Comparison of ENCODE assay signal across 16 cellular contexts in the genomic region with DNA sequence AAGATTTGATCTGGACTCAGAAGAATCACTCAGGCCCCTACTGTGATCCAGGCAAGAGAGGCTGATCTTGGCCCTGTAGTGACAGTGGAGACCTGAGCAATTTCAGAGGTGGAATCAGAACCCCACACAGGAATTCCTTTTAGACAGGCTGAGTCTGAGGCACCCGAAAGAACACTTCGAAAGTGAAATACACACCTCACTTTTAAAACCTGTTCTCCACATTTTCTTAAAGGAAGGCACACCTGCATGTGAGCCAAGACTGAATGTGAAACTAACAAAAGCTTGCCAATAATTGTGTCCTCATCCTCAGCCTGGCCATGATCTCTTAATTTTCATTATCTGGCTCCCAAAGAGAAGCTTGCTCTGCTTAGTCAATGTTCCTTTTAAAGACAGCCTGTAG. TPM values are rescaled to one million over a fixed set of nuclear protein-coding genes. Genes with fewer than 3 reads are reported as not detected.
DNase-seq lines count a peak whose midpoint lies in the region; ATAC-seq, FAIRE-seq and TF ChIP-seq lines count a peak whose summit lies in the region.
"Had no signal": no experiment of that assay in that cellular context is flagged by ENCODE, and none has a peak within 500 bp of the region (broad histone marks: within the 10 kb centered on the region; RNA-seq: fewer than 3 reads in every experiment).

No MANE protein-coding gene starts in this region.

- H3K4me1 ChIP-seq in CD4-positive, alpha-beta memory T cell (ENCODE audit: insufficient read depth, low read length), result peaks cover 36% of the 10 kb centered on the region
- H3K4me1 ChIP-seq in MM.1S (ENCODE audit: low read length) (peaks cover 42% of the 10 kb centered on the region), colonic mucosa (no peaks in the 10 kb centered on the region), HAP-1 (peaks cover 5% of the 10 kb centered on the region; the same call in 1 of the 2 replicates), Caco-2 (peaks cover 8% of the 10 kb centered on the region; the same call in 1 of the 2 replicates)

- H3K36me3 Mint-ChIP-seq in CD4-positive, alpha-beta memory T cell, result no peaks in the 10 kb centered on the region
- no peaks in the 10 kb centered on the region for H3K36me3 Mint-ChIP-seq in Caco-2 (ENCODE audit: insufficient read depth, unreplicated experiment)
- H3K36me3 Mint-ChIP-seq: naive thymus-derived CD8-positive, alpha-beta T cell had no signal

- H3K4me3 ChIP-seq in CD4-positive, alpha-beta memory T cell (ENCODE audit: low read length in 2 of 2), result no peak overlapping the region
- no peak overlapping the region for H3K4me3 ChIP-seq in MM.1S (ENCODE audit: low read length)
- no peak overlapping the region for H3K4me3 ChIP-seq in colonic mucosa
- no peak overlapping the region for H3K4me3 ChIP-seq in HAP-1
- H3K4me3 ChIP-seq in Caco-2 (ENCODE audit: low read depth, low read length), result no peak overlapping the region
- H3K4me3 ChIP-seq: esophagus muscularis mucosa had no signal

- H3K4me1 Mint-ChIP-seq in CD4-positive, alpha-beta memory T cell, result peaks cover 25 to 54% (median 32%) of the 10 kb centered on the region in 4 donors
- peaks cover 7% of the 10 kb centered on the region for H3K4me1 Mint-ChIP-seq in Caco-2 (ENCODE audit: low read depth, unreplicated experiment)

- CTCF ChIA-PET in CD4-positive, alpha-beta memory T cell (lab: Charles Lee; ENCODE audit: partially characterized antibody), result interaction anchor here (4.4 kb wide), 1 partner anchor 29 kb away, joined by 13 read pairs; no protein-coding TSS in a partner anchor
- CTCF ChIA-PET in Caco-2 (lab: Charles Lee), result interaction anchor here (0.7 kb wide), 1 partner anchor 10 kb away, joined by 8 read pairs; no protein-coding TSS in a partner anchor

- H4K20me1 ChIP-seq in MM.1S (ENCODE audit: insufficient read depth, low read length), result no peaks in the 10 kb centered on the region

- H3F3A ChIP-seq in MM.1S (ENCODE audit: insufficient read depth, low read length), result peaks cover 32% of the 10 kb centered on the region

- no peaks in the 10 kb centered on the region for H3K27me3 Mint-ChIP-seq in CD4-positive, alpha-beta memory T cell
- no peaks in the 10 kb centered on the region for H3K27me3 Mint-ChIP-seq in Caco-2 (ENCODE audit: insufficient read depth, unreplicated experiment)
- H3K27me3 Mint-ChIP-seq: brain had no signal

- H3K27ac Mint-ChIP-seq in CD4-positive, alpha-beta memory T cell, result peak overlapping the region in 5 of 7 donors; percentile 23 to 72 (median 47)
- no peak overlapping the region for H3K27ac Mint-ChIP-seq in Caco-2 (ENCODE audit: unreplicated experiment)
- H3K27ac Mint-ChIP-seq: HFFc6 had no signal

- no peak overlapping the region for H3K27ac ChIP-seq in CD4-positive, alpha-beta memory T cell (ENCODE audit: low read depth, low read length)
- H3K27ac ChIP-seq in MM.1S (ENCODE audit: low read length), result peak overlapping the region; percentile 70; the same call in 1 of the 2 replicates
- H3K27ac ChIP-seq in colonic mucosa, result no peak overlapping the region

- no peak for DNase-seq in CD4-positive, alpha-beta memory T cell
- DNase-seq in GM19239 (ENCODE audit: insufficient read length, low spot score) (no peak), MM.1S (peak; percentile 97), colonic mucosa (no peak), HAP-1 (ENCODE audit: low spot score in 2 of 2) (no peak), 8988T (no peak), Caco-2 (no peak)
- DNase-seq: HFFc6; naive thymus-derived CD8-positive, alpha-beta T cell; NK-92 treated with Interleukin-12 subunit alpha and Interleukin-12 subunit beta, amount 100 ng/mL, for 24 hours; stimulated activated CD4-positive, alpha-beta T cell treated with anti-CD3 and anti-CD28 coated beads, Interleukin-15, amount 100 ng/mL, for 24 hours; stimulated activated naive CD8-positive, alpha-beta T cell treated with anti-CD3 and anti-CD28 coated beads, Interleukin-15, Interleukin-2, amounts not matched to agents 100 U/mL and 50 U/mL, for 24 hours had no signal

- POLR2A ChIA-PET in CD4-positive, alpha-beta memory T cell (lab: Charles Lee; ENCODE audit: partially characterized antibody), result interaction anchor here (0.7 to 1.6 kb wide), 2 partner anchors 17 to 19 kb away, joined by 4 to 5 read pairs; no protein-coding TSS in a partner anchor
- POLR2A ChIA-PET in Caco-2 (lab: Charles Lee), result no interaction called here

- peak; percentile 96 for FAIRE-seq in GM19239 (lab: Jason Lieb, UNC)
- FAIRE-seq: islet of Langerhans had no signal

- H3K9me3 ChIP-seq in CD4-positive, alpha-beta memory T cell (ENCODE audit: control insufficient read depth in 1 of 2, low read length in 2 of 2), result no peaks in the 10 kb centered on the region
- H3K9me3 ChIP-seq in MM.1S (replicated peaks; ENCODE audit: insufficient read depth, low read length) (no peaks in the 10 kb centered on the region), colonic mucosa (no peaks in the 10 kb centered on the region), HAP-1 (no peaks in the 10 kb centered on the region), Caco-2 (no peaks in the 10 kb centered on the region)
- H3K9me3 ChIP-seq: esophagus muscularis mucosa had no signal

- no peak overlapping the region for H3K9ac ChIP-seq in MM.1S (ENCODE audit: low read length)
- H3K9ac ChIP-seq in colonic mucosa (ENCODE audit: low read depth in 2 of 2, low read length in 2 of 2), result no peak overlapping the region

- TF ChIP-seq CTCF in MM.1S (IDR thresholded peaks at IDR 0.05; ENCODE audit: low read length) (no peak), colonic mucosa (IDR thresholded peaks at IDR 0.05) (no peak), Caco-2 (IDR thresholded peaks at IDR 0.05; ENCODE audit: insufficient read depth in 1 of 2, low read depth in 1 of 2, low read length in 1 of 2, severe bottlenecking in 1 of 2, unreplicated experiment in 1 of 2) (no peak)

- H3K4me2 ChIP-seq in MM.1S (ENCODE audit: low read depth, low read length), result peak overlapping the region; percentile 32; the same call in 1 of the 2 replicates

- ATAC-seq in HG02840 (IDR thresholded peaks at IDR 0.05; ENCODE audit: low FRiP score, unreplicated experiment), result peak; percentile 36
- ATAC-seq: naive thymus-derived CD8-positive, alpha-beta T cell; stimulated activated naive CD8-positive, alpha-beta T cell treated with anti-CD3 and anti-CD28 coated beads, Interleukin-15, Interleukin-2, amounts not matched to agents 100 U/mL and 50 U/mL, for 24 hours had no signal

- H3K27me3 ChIP-seq in CD4-positive, alpha-beta memory T cell (ENCODE audit: insufficient read depth, low read length), result no peaks in the 10 kb centered on the region
- no peaks in the 10 kb centered on the region for H3K27me3 ChIP-seq in MM.1S (replicated peaks; ENCODE audit: insufficient read depth, low read length)
- no peaks in the 10 kb centered on the region for H3K27me3 ChIP-seq in colonic mucosa
- no peaks in the 10 kb centered on the region for H3K27me3 ChIP-seq in HAP-1 (ENCODE audit: low read depth)
- H3K27me3 ChIP-seq in Caco-2 (replicated peaks; ENCODE audit: control insufficient read depth, insufficient read depth, low read length), result no peaks in the 10 kb centered on the region
- H3K27me3 ChIP-seq: esophagus muscularis mucosa had no signal

- H3K4me3 Mint-ChIP-seq in CD4-positive, alpha-beta memory T cell, result peak overlapping the region in 5 of 8 donors; percentile 4 to 73 (median 51)
- no peak overlapping the region for H3K4me3 Mint-ChIP-seq in Caco-2 (ENCODE audit: unreplicated experiment)
- H3K4me3 Mint-ChIP-seq: brain, HFFc6 had no signal

- intact Hi-C loops in CD4-positive, alpha-beta memory T cell (cut with micrococcal nuclease), result no loop called here
- intact Hi-C loops in colonic mucosa (cut with DNase I) (no loop called here), Caco-2 (cut with micrococcal nuclease; ENCODE audit: unreplicated experiment) (no loop called here)

- in situ Hi-C loops in HAP-1 (cut with MboI; ENCODE audit: low sequenced_read_pairs), result no loop called here

- H3K9me3 Mint-ChIP-seq in CD4-positive, alpha-beta memory T cell, result no peaks in the 10 kb centered on the region
- H3K9me3 Mint-ChIP-seq in Caco-2 (ENCODE audit: unreplicated experiment), result no peaks in the 10 kb centered on the region
- H3K9me3 Mint-ChIP-seq: naive thymus-derived CD8-positive, alpha-beta T cell had no signal

- no peaks in the 10 kb centered on the region for H3K9me2 ChIP-seq in MM.1S (replicated peaks; ENCODE audit: insufficient read depth, low read length)

- no peaks in the 10 kb centered on the region for H3K79me2 ChIP-seq in MM.1S (ENCODE audit: low read length)

- no peaks in the 10 kb centered on the region for H3K36me3 ChIP-seq in CD4-positive, alpha-beta memory T cell (ENCODE audit: insufficient read depth, low read length)
- no peaks in the 10 kb centered on the region for H3K36me3 ChIP-seq in MM.1S (replicated peaks; ENCODE audit: insufficient read depth, low read length)
- H3K36me3 ChIP-seq in colonic mucosa, result no peaks in the 10 kb centered on the region
- no peaks in the 10 kb centered on the region for H3K36me3 ChIP-seq in HAP-1 (replicated peaks)
- H3K36me3 ChIP-seq in Caco-2 (ENCODE audit: control insufficient read depth, insufficient read depth, low read length), result no peaks in the 10 kb centered on the region
- H3K36me3 ChIP-seq: esophagus muscularis mucosa had no signal

- H2AFZ ChIP-seq in MM.1S (ENCODE audit: low read length), result no peak overlapping the region

- no TSS peak for BruUV-seq in Caco-2 (replicated peaks; lab: Mats Ljungman, UMichigan)

RNA-seq across cellular contexts. Expression of gene SIPA1L2, which starts 32.2 kb away (rescaled TPM):
- total RNA-seq in CD4-positive, alpha-beta memory T cell, result 1 to 10 TPM in 1 of 2 experiments, under 1 TPM in 1; 0.94 to 1.6 TPM
- polyA plus RNA-seq in CD4-positive, alpha-beta memory T cell, result 1 to 10 TPM in 1 of 2 donors, under 1 TPM in 1; 0.20 to 1.1 TPM
- total RNA-seq in colonic mucosa, result 10 to 100 TPM; 53.6 to 64.4 TPM
- 13.2 and 18.6 TPM in 2 replicates for total RNA-seq in Caco-2 (2022)
